19 cellular contexts compared by ENCODE assay signal in the genomic region with DNA sequence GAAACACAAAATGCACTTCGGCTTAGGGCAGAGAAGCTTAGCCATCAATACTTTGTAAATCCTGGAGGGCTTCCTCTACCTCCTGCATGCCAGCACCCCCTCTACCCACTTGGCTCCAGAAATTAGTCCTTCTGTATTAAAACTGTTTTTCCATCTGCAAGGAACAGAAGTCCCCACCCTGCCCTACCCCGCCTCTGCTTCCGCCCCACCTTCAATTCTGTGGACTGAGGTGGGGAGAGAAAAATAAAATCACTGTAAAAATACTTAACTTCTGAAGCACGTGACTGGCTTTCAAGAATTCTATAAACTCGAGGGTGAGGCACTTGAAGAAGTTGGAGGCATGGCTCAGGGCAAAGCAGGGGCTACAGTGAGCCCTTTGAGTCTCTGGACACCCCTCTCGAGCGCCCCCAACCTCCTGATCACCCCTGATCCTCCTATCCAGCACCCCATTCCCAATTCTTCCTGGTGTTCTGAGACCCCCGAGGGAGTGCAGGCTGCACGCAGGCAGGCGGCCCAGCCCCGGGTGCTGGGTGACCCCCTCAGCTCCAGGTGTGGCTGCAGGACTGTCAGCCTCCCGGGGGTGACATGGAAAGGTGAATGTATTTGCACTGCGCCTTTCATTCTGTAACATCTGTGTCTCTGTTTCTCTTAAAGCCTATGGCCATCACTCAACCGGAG. TPM values are rescaled to one million over a fixed set of nuclear protein-coding genes. Genes with fewer than 3 reads are reported as not detected.
DNase-seq lines count a peak whose midpoint lies in the region; ATAC-seq and TF ChIP-seq lines count a peak whose summit lies in the region.
"Had no signal": no experiment of that assay in that cellular context is flagged by ENCODE, and none has a peak within 500 bp of the region (broad histone marks: within the 10 kb centered on the region; RNA-seq: fewer than 3 reads in every experiment).

No MANE protein-coding gene starts in this region.

- no peak overlapping the region for H3K27ac Mint-ChIP-seq in CD4-positive, alpha-beta memory T cell

- H3K9ac ChIP-seq in neuronal stem cell (ENCODE audit: low read depth, low read length, poor library complexity): no peak overlapping the region
- H3K9ac ChIP-seq: KMS-11 had no signal

- H3K9me3 Mint-ChIP-seq in CD4-positive, alpha-beta memory T cell: no peaks in the 10 kb centered on the region

- no peak overlapping the region for H2AFZ ChIP-seq in hepatocyte
- no peak overlapping the region for H2AFZ ChIP-seq in neuronal stem cell (ENCODE audit: low read length)

- peak overlapping the region; percentile 42 for H3K4me2 ChIP-seq in hepatocyte
- H3K4me2 ChIP-seq in neuronal stem cell (ENCODE audit: insufficient read depth, low read length, poor library complexity, severe bottlenecking): no peak overlapping the region
- H3K4me2 ChIP-seq: A549, KMS-11 had no signal

- H3K36me3 ChIP-seq in hepatocyte (replicated peaks; ENCODE audit: insufficient read depth, low read depth): no peaks in the 10 kb centered on the region
- no peaks in the 10 kb centered on the region for H3K36me3 ChIP-seq in neuronal stem cell (replicated peaks in 1 of 2; ENCODE audit: control insufficient read depth in 2 of 2, insufficient read depth in 2 of 2, low read length in 2 of 2)
- H3K36me3 ChIP-seq in transverse colon: no peaks in the 10 kb centered on the region
- no peaks in the 10 kb centered on the region for H3K36me3 ChIP-seq in CD4-positive, alpha-beta memory T cell (ENCODE audit: insufficient read depth, low read length)

- H3K23ac ChIP-seq in neuronal stem cell (ENCODE audit: low read depth, low read length, poor library complexity): no peak overlapping the region

- in situ Hi-C loops in transverse colon (cut with MboI; ENCODE audit: low pct_ligation_motif_present in 1 of 4, low pct_unique_long_range_greater_than_20kb in 1 of 4, low sequenced_read_pairs in 3 of 4): loop anchor here in 2 of 4 donors (25.0 kb wide), 2 partner anchors 311 to 889 kb away; no protein-coding TSS in a partner anchor

- TF ChIP-seq CTCF in hepatocyte (IDR thresholded peaks at IDR 0.05; ENCODE audit: poor library complexity) (no peak), transverse colon (IDR thresholded peaks at IDR 0.05) (no peak)

- H4K20me1 ChIP-seq in hepatocyte (ENCODE audit: insufficient read depth, poor library complexity, severe bottlenecking): no peaks in the 10 kb centered on the region

- POLR2A ChIA-PET in CD4-positive, alpha-beta memory T cell (lab: Charles Lee; ENCODE audit: partially characterized antibody): no interaction called here

- peak; percentile 41 for ATAC-seq in left ventricle myocardium superior
- no peak for ATAC-seq in left cardiac atrium
- no peak for ATAC-seq in GM19324 (IDR thresholded peaks at IDR 0.05; ENCODE audit: low FRiP score, unreplicated experiment)
- ATAC-seq in GM18873 (IDR thresholded peaks at IDR 0.05; ENCODE audit: low FRiP score, unreplicated experiment): no peak
- ATAC-seq: A549, PC-3 had no signal

- intact Hi-C loops in left ventricle myocardium superior (cut with micrococcal nuclease) (no loop called here), left cardiac atrium (cut with DNase I) (loop anchor here in 1 of 2 donors (10.0 kb wide), 1 partner anchor 317 kb away; no protein-coding TSS in a partner anchor), transverse colon (cut with DNase I; ENCODE audit: low total_unique reads) (no loop called here)
- intact Hi-C loops in CD4-positive, alpha-beta memory T cell (cut with micrococcal nuclease): no loop called here

- no peaks in the 10 kb centered on the region for H3K27me3 ChIP-seq in hepatocyte
- peaks cover 0 to 4% (median 0%) of the 10 kb centered on the region in 3 experiments for H3K27me3 ChIP-seq in neuronal stem cell (ENCODE audit: control insufficient read depth in 3 of 3, insufficient read depth in 3 of 3, low read depth in 1 of 3, low read length in 3 of 3)
- no peaks in the 10 kb centered on the region for H3K27me3 ChIP-seq in transverse colon
- H3K27me3 ChIP-seq in CD4-positive, alpha-beta memory T cell (ENCODE audit: insufficient read depth, low read length): no peaks in the 10 kb centered on the region

- no peak for TF ChIP-seq POLR2A in transverse colon (IDR thresholded peaks at IDR 0.05)

- H3K4me3 ChIP-seq in hepatocyte (no peak overlapping the region), neuronal stem cell (ENCODE audit: low read length in 2 of 2) (no peak overlapping the region), transverse colon (no peak overlapping the region)
- H3K4me3 ChIP-seq in CD4-positive, alpha-beta memory T cell (ENCODE audit: low read length in 2 of 2): no peak overlapping the region
- H3K4me3 ChIP-seq: A549, GM12878 had no signal

- 61% methylated on average over 14 of the region's 14 CpGs for WGBS in hepatocyte (ENCODE audit: low lambda C conversion rate, missing lambda C conversion rate)
- no CpG with 5 or more reads among the region's 14 CpGs for WGBS in neuronal stem cell (ENCODE audit: extremely low coverage in 2 of 2, insufficient read length in 2 of 2, insufficient replicate concordance in 1 of 2), 2 donors
- WGBS in transverse colon (ENCODE audit: low coverage in 1 of 2), 2 donors: 46 to 60% methylated on average over 3 to 14 of the region's 14 CpGs

- H3K27ac ChIP-seq in hepatocyte: peak overlapping the region; percentile 21
- no peak overlapping the region for H3K27ac ChIP-seq in neuronal stem cell (replicated peaks; ENCODE audit: low read length)
- no peak overlapping the region for H3K27ac ChIP-seq in transverse colon
- no peak overlapping the region for H3K27ac ChIP-seq in CD4-positive, alpha-beta memory T cell (ENCODE audit: low read depth, low read length)
- H3K27ac ChIP-seq: A549, HL-60, KMS-11 had no signal

- no peak overlapping the region for H2BK120ac ChIP-seq in neuronal stem cell (ENCODE audit: low read depth, low read length)

- peaks cover 6% of the 10 kb centered on the region in 2 donors for H3K27me3 Mint-ChIP-seq in CD4-positive, alpha-beta memory T cell

- H3K14ac ChIP-seq in neuronal stem cell (ENCODE audit: low read length): no peak overlapping the region

- H2AK5ac ChIP-seq in neuronal stem cell (ENCODE audit: low read depth, low read length): no peak overlapping the region

- H3K79me2 ChIP-seq in hepatocyte: no peaks in the 10 kb centered on the region

- no peak for TF ChIP-seq EP300 in transverse colon (IDR thresholded peaks at IDR 0.05; ENCODE audit: low read depth)

- no peaks in the 10 kb centered on the region for H3K9me3 ChIP-seq in hepatocyte (ENCODE audit: low read depth)
- no peaks in the 10 kb centered on the region for H3K9me3 ChIP-seq in neuronal stem cell (replicated peaks in 1 of 2; ENCODE audit: control insufficient read depth in 2 of 2, insufficient read depth in 1 of 2, low read depth in 1 of 2, low read length in 2 of 2)
- no peaks in the 10 kb centered on the region for H3K9me3 ChIP-seq in transverse colon
- H3K9me3 ChIP-seq in CD4-positive, alpha-beta memory T cell (ENCODE audit: control insufficient read depth in 1 of 2, low read length in 2 of 2): no peaks in the 10 kb centered on the region
- H3K9me3 ChIP-seq: A549 had no signal

- no peak overlapping the region for H3K4me3 Mint-ChIP-seq in CD4-positive, alpha-beta memory T cell
- H3K4me3 Mint-ChIP-seq: CD14-positive monocyte had no signal

- no peak overlapping the region for H2BK15ac ChIP-seq in neuronal stem cell (ENCODE audit: low read length)

- H3K9me2 ChIP-seq in hepatocyte (replicated peaks; ENCODE audit: insufficient read depth): no peaks in the 10 kb centered on the region

- H3K18ac ChIP-seq in neuronal stem cell (ENCODE audit: low read length): peak overlapping the region; percentile 41

- no peak overlapping the region for H4K91ac ChIP-seq in neuronal stem cell (ENCODE audit: low read depth, low read length, poor library complexity)

- no peaks in the 10 kb centered on the region for H3K36me3 Mint-ChIP-seq in CD4-positive, alpha-beta memory T cell
- H3K36me3 Mint-ChIP-seq: CD14-positive monocyte had no signal

- DNase-seq in left ventricle myocardium superior: no peak
- no peak for DNase-seq in left cardiac atrium
- no peak for DNase-seq in hepatocyte (ENCODE audit: low spot score)
- no peak for DNase-seq in neuronal stem cell (ENCODE audit: low spot score)
- DNase-seq in transverse colon: peak; percentile 23
- DNase-seq in CD4-positive, alpha-beta memory T cell: no peak
- DNase-seq: DMS53, MM.1S, NCI-H1105, NCI-H1694 treated with DMSO at 0.1 percent for 48 hours, NCI-H69, PC-3 had no signal

- CTCF ChIA-PET in CD4-positive, alpha-beta memory T cell (lab: Charles Lee; ENCODE audit: partially characterized antibody): interaction anchor here (1.1 kb wide), 1 partner anchor 13 kb away, joined by 3 read pairs; no protein-coding TSS in a partner anchor

- no peaks in the 10 kb centered on the region for H3K4me1 Mint-ChIP-seq in CD4-positive, alpha-beta memory T cell
- H3K4me1 Mint-ChIP-seq: CD14-positive monocyte had no signal

- no peak overlapping the region for H3K4ac ChIP-seq in neuronal stem cell (ENCODE audit: low read length)

- H2BK12ac ChIP-seq in neuronal stem cell (ENCODE audit: low read length): no peak overlapping the region

- peaks cover 5% of the 10 kb centered on the region for H3K4me1 ChIP-seq in hepatocyte (ENCODE audit: insufficient read depth)
- H3K4me1 ChIP-seq in neuronal stem cell (ENCODE audit: control insufficient read depth in 2 of 2, insufficient read depth in 1 of 2, low read depth in 1 of 2, low read length in 2 of 2): peaks cover under 1 to 10% of the 10 kb centered on the region in 2 donors
- peaks cover 0 to 9% (median 6%) of the 10 kb centered on the region in 4 donors for H3K4me1 ChIP-seq in transverse colon
- H3K4me1 ChIP-seq in CD4-positive, alpha-beta memory T cell (ENCODE audit: insufficient read depth, low read length): no peaks in the 10 kb centered on the region
- H3K4me1 ChIP-seq: A549 had no signal

- no peaks in the 10 kb centered on the region for H3K79me1 ChIP-seq in neuronal stem cell (ENCODE audit: low read depth, low read length)

- no peak overlapping the region for H2BK5ac ChIP-seq in neuronal stem cell (ENCODE audit: low read length)

- no peak overlapping the region for H4K8ac ChIP-seq in neuronal stem cell (ENCODE audit: low read depth, low read length)

RNA-seq across cellular contexts. Expression of gene KIAA1217, which starts 7.3 kb away (rescaled TPM):
- total RNA-seq in left ventricle myocardium superior: 46.6 TPM
- 10 to 100 TPM; 19.5 to 32.6 TPM for total RNA-seq in left cardiac atrium
- total RNA-seq in hepatocyte: 20.1 and 33.2 TPM in 2 replicates
- 31.6 and 36.7 TPM in 2 replicates for polyA plus RNA-seq in hepatocyte
- 5.6 TPM for polyA plus RNA-seq in neuronal stem cell (2013, experiment 1 of 2)
- polyA plus RNA-seq in neuronal stem cell (2013, experiment 2 of 2): 5.9 TPM
- total RNA-seq in transverse colon: 100 to 1,000 TPM in 1 of 4 donors, 10 to 100 TPM in 3; 56.5 to 175 (median 72.0) TPM
- total RNA-seq in CD4-positive, alpha-beta memory T cell: under 1 TPM; 0.69 to 0.70 TPM
- under 1 TPM in 1 of 2 donors, not detected in 1; 0.75 TPM for polyA plus RNA-seq in CD4-positive, alpha-beta memory T cell
- polyA plus RNA-seq: CD14-positive monocyte had no signal

Comparison
In these comparisons a context has a peak if more than half of its experiments do, and no peak if none do; other contexts are left out.
1. RNA of gene KIAA1217, which starts 7.3 kb away (total RNA-seq): 56.5 to 175 TPM in transverse colon, 46.6 TPM in left ventricle myocardium superior (single experiment), 20.1 to 33.2 TPM in hepatocyte and 19.5 to 32.6 TPM in left cardiac atrium; 0.69 to 0.70 TPM in CD4-positive, alpha-beta memory T cell; every median in the first group is over 10 times any median in the second.